Comparison of ENCODE assay signal across 1 cellular context in genomic region chr11:10678106-10678505, GRCh38.
TF ChIP-seq lines count a peak whose summit lies in the region.

No MANE protein-coding gene starts in this region.

TF ChIP-seq in HepG2, 621 proteins besides CTCF, POLR2A, EP300 and RAD21 (continued from another document):
- TF ChIP-seq HINFP (CRISPR knock-in tag; IDR thresholded peaks at IDR 0.05; ENCODE audit: low read depth) (no peak), ZNF557 (CRISPR knock-in tag; IDR thresholded peaks at IDR 0.05) (no peak), ZNF562 (CRISPR knock-in tag; IDR thresholded peaks at IDR 0.05; ENCODE audit: borderline replicate concordance) (no peak), BRF2 (CRISPR knock-in tag; IDR thresholded peaks at IDR 0.05) (no peak), HOXD1 (CRISPR knock-in tag; IDR thresholded peaks at IDR 0.05) (no peak), CBFB (CRISPR knock-in tag; IDR thresholded peaks at IDR 0.05) (no peak), ZNF530 (CRISPR knock-in tag; IDR thresholded peaks at IDR 0.05; ENCODE audit: low read depth) (no peak), CENPX (CRISPR knock-in tag; IDR thresholded peaks at IDR 0.05) (no peak)
